1 cellular context compared by ENCODE assay signal in the genomic region with DNA sequence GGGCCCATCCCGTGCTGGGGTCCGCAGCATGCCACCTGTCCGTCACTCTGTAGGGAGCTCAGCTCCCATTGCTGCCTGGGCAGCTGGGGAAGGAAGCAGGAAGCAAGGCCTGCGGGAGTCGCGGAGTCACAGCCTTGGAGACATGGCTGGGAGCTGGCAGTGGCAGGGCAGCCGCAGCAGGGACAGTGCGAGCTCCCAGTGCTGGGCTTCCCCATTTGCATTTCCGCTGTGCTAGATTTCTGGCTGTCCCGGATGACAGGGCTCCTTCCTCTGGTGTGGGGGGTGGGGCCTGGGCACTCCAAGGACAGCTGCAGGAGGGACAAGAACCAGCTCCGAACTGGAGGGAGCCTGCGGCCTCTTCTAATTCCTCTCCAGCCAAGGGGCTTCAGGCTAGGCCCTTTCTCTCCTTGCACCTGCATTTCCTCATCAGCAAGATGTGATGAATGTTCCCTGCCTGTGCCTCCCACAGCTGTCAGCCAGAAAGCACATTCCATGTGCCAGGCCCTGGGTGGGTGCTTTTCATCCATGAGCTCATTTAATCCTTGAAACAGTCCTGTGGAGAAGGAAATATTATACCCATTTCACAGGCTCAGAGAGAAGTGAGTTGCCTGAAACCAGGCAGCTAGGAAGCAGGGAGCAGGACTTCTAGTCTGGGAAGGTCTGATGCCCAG.
A peak's percentile ranks its signal among the peaks of the same experiment; 100 is the strongest.
TF ChIP-seq lines count a peak whose summit lies in the region.

No MANE protein-coding gene starts in this region.

TF ChIP-seq in WTC11, 78 proteins besides CTCF, POLR2A, EP300 and RAD21 (continued from another document):
- TF ChIP-seq, protein P1, sequence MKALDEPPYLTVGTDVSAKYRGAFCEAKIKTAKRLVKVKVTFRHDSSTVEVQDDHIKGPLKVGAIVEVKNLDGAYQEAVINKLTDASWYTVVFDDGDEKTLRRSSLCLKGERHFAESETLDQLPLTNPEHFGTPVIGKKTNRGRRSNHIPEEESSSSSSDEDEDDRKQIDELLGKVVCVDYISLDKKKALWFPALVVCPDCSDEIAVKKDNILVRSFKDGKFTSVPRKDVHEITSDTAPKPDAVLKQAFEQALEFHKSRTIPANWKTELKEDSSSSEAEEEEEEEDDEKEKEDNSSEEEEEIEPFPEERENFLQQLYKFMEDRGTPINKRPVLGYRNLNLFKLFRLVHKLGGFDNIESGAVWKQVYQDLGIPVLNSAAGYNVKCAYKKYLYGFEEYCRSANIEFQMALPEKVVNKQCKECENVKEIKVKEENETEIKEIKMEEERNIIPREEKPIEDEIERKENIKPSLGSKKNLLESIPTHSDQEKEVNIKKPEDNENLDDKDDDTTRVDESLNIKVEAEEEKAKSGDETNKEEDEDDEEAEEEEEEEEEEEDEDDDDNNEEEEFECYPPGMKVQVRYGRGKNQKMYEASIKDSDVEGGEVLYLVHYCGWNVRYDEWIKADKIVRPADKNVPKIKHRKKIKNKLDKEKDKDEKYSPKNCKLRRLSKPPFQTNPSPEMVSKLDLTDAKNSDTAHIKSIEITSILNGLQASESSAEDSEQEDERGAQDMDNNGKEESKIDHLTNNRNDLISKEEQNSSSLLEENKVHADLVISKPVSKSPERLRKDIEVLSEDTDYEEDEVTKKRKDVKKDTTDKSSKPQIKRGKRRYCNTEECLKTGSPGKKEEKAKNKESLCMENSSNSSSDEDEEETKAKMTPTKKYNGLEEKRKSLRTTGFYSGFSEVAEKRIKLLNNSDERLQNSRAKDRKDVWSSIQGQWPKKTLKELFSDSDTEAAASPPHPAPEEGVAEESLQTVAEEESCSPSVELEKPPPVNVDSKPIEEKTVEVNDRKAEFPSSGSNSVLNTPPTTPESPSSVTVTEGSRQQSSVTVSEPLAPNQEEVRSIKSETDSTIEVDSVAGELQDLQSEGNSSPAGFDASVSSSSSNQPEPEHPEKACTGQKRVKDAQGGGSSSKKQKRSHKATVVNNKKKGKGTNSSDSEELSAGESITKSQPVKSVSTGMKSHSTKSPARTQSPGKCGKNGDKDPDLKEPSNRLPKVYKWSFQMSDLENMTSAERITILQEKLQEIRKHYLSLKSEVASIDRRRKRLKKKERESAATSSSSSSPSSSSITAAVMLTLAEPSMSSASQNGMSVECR (CRISPR knock-in tag; IDR thresholded peaks at IDR 0.05; ENCODE audit: borderline replicate concordance) = no peak
- TF ChIP-seq, protein P2, sequence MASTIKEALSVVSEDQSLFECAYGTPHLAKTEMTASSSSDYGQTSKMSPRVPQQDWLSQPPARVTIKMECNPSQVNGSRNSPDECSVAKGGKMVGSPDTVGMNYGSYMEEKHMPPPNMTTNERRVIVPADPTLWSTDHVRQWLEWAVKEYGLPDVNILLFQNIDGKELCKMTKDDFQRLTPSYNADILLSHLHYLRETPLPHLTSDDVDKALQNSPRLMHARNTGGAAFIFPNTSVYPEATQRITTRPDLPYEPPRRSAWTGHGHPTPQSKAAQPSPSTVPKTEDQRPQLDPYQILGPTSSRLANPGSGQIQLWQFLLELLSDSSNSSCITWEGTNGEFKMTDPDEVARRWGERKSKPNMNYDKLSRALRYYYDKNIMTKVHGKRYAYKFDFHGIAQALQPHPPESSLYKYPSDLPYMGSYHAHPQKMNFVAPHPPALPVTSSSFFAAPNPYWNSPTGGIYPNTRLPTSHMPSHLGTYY (CRISPR knock-in tag; IDR thresholded peaks at IDR 0.05) = no peak
- TF ChIP-seq, protein P3, sequence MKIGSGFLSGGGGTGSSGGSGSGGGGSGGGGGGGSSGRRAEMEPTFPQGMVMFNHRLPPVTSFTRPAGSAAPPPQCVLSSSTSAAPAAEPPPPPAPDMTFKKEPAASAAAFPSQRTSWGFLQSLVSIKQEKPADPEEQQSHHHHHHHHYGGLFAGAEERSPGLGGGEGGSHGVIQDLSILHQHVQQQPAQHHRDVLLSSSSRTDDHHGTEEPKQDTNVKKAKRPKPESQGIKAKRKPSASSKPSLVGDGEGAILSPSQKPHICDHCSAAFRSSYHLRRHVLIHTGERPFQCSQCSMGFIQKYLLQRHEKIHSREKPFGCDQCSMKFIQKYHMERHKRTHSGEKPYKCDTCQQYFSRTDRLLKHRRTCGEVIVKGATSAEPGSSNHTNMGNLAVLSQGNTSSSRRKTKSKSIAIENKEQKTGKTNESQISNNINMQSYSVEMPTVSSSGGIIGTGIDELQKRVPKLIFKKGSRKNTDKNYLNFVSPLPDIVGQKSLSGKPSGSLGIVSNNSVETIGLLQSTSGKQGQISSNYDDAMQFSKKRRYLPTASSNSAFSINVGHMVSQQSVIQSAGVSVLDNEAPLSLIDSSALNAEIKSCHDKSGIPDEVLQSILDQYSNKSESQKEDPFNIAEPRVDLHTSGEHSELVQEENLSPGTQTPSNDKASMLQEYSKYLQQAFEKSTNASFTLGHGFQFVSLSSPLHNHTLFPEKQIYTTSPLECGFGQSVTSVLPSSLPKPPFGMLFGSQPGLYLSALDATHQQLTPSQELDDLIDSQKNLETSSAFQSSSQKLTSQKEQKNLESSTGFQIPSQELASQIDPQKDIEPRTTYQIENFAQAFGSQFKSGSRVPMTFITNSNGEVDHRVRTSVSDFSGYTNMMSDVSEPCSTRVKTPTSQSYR (CRISPR knock-in tag; IDR thresholded peaks at IDR 0.05) = 0 out of 2 replicates have a peak, but pooled peaks have one; percentile 16
- TF ChIP-seq, protein P4, sequence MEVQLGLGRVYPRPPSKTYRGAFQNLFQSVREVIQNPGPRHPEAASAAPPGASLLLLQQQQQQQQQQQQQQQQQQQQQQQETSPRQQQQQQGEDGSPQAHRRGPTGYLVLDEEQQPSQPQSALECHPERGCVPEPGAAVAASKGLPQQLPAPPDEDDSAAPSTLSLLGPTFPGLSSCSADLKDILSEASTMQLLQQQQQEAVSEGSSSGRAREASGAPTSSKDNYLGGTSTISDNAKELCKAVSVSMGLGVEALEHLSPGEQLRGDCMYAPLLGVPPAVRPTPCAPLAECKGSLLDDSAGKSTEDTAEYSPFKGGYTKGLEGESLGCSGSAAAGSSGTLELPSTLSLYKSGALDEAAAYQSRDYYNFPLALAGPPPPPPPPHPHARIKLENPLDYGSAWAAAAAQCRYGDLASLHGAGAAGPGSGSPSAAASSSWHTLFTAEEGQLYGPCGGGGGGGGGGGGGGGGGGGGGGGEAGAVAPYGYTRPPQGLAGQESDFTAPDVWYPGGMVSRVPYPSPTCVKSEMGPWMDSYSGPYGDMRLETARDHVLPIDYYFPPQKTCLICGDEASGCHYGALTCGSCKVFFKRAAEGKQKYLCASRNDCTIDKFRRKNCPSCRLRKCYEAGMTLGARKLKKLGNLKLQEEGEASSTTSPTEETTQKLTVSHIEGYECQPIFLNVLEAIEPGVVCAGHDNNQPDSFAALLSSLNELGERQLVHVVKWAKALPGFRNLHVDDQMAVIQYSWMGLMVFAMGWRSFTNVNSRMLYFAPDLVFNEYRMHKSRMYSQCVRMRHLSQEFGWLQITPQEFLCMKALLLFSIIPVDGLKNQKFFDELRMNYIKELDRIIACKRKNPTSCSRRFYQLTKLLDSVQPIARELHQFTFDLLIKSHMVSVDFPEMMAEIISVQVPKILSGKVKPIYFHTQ (CRISPR knock-in tag; IDR thresholded peaks at IDR 0.05) = no peak
- peak; percentile 97 for TF ChIP-seq ZNF423 (CRISPR knock-in tag; IDR thresholded peaks at IDR 0.05)
